Comparison of ENCODE assay signal across 17 cellular contexts in genomic region chr16:23088018-23088417, GRCh38.
DNase-seq lines count a peak whose midpoint lies in the region; ATAC-seq, FAIRE-seq and TF ChIP-seq lines count a peak whose summit lies in the region.
"Had no signal": no experiment of that assay in that cellular context is flagged by ENCODE, and none has a peak within 500 bp of the region (broad histone marks: within the 10 kb centered on the region; RNA-seq: fewer than 3 reads in every experiment).

No MANE protein-coding gene starts in this region.

- no peaks in the 10 kb centered on the region for H3K27me3 ChIP-seq in HepG2 (ENCODE audit: control insufficient read depth in 1 of 2, insufficient read depth in 2 of 2, low read length in 2 of 2)
- no peaks in the 10 kb centered on the region for H3K27me3 ChIP-seq in right lobe of liver
- no peaks in the 10 kb centered on the region for H3K27me3 ChIP-seq in psoas muscle (ENCODE audit: insufficient read depth in 3 of 3, low read length in 2 of 3)
- no peaks in the 10 kb centered on the region for H3K27me3 ChIP-seq in aorta (ENCODE audit: control insufficient read depth in 1 of 2, insufficient read depth in 2 of 2, low read length in 1 of 2)
- no peaks in the 10 kb centered on the region for H3K27me3 ChIP-seq in foreskin keratinocyte
- H3K27me3 ChIP-seq: BLaER1 treated with 17β-estradiol and CSF1 and Interleukin-3, amounts not matched to agents 10 nM and 100 nM had no signal

- H3K9ac ChIP-seq in HepG2 (ENCODE audit: insufficient read depth, low read depth, low read length), result no peak overlapping the region
- H3K9ac ChIP-seq: BLaER1 treated with 17β-estradiol and CSF1 and Interleukin-3, amounts not matched to agents 10 nM and 100 nM had no signal

- in situ Hi-C loops in HepG2 (cut with HindIII; ENCODE audit: extremely low pct_ligation_motif_present, low pct_unique_long_range_greater_than_20kb), result loop anchor here (10.0 kb wide), 1 partner anchor 57 kb away; the partner anchor contains the start of gene USP31

- no peak for TF ChIP-seq RAD21 in HepG2 (CRISPR knock-in tag; IDR thresholded peaks at IDR 0.05)

- no TSS peak for BruUV-seq in HepG2 (replicated peaks; lab: Mats Ljungman, UMichigan)

- H3K36me3 ChIP-seq in HepG2 (replicated peaks in 1 of 2; ENCODE audit: control insufficient read depth in 1 of 2, insufficient read depth in 2 of 2, low read length in 2 of 2) (peaks cover 29 to 75% of the 10 kb centered on the region in 2 experiments), right lobe of liver (peaks cover 0 to 6% (median 3%) of the 10 kb centered on the region in 4 donors), psoas muscle (ENCODE audit: insufficient read depth in 1 of 2, low read depth in 1 of 2) (peaks cover 4 to 54% of the 10 kb centered on the region in 2 donors), aorta (ENCODE audit: control insufficient read depth in 1 of 2, insufficient read depth in 2 of 2, low read length in 1 of 2) (peaks cover 0 to 2% of the 10 kb centered on the region in 2 donors)

- H3K27ac ChIP-seq in HepG2 (ENCODE audit: extremely low read length, insufficient read depth, low read length) (no peak overlapping the region), right lobe of liver (no peak overlapping the region), psoas muscle (no peak overlapping the region), aorta (ENCODE audit: low read depth in 1 of 2, low read length in 2 of 2) (no peak overlapping the region), foreskin keratinocyte (no peak overlapping the region)
- H3K27ac ChIP-seq: BLaER1 treated with 17β-estradiol and CSF1 and Interleukin-3, amounts not matched to agents 10 nM and 100 nM had no signal

- CTCF ChIA-PET in HepG2 (lab: Yijun Ruan, JAX; ENCODE audit: low intra/inter-chr PET ratio, low total read pairs), result no interaction called here

- no peak for DNase-seq in HepG2 (ENCODE audit: low spot score)
- no peak for DNase-seq in right lobe of liver
- peak; percentile 58 for DNase-seq in left ventricle myocardium superior
- DNase-seq in psoas muscle, result no peak
- no peak for DNase-seq in aorta
- DNase-seq in cerebellum (ENCODE audit: low spot score), result no peak
- no peak for DNase-seq in foreskin keratinocyte
- DNase-seq: ACHN; CD4-positive, alpha-beta T cell; DMS79; GOT3 had no signal

- POLR2A ChIA-PET in HepG2 (lab: Yijun Ruan, JAX), result interaction anchor here (1.2 kb wide), 1 partner anchor 17 kb away, joined by 3 read pairs; no protein-coding TSS in a partner anchor

- peaks cover 11% of the 10 kb centered on the region for H3K79me2 ChIP-seq in HepG2 (ENCODE audit: insufficient read depth, low read length)

- FAIRE-seq in HepG2 (lab: Jason Lieb, UNC), result no peak
- FAIRE-seq: GM12878, GM18507, HTR-8/SVneo had no signal

- H2AFZ ChIP-seq in HepG2 (ENCODE audit: low read length), result no peak overlapping the region

- H3K4me2 ChIP-seq in HepG2 (ENCODE audit: low read depth, low read length), result no peak overlapping the region
- H3K4me2 ChIP-seq: BLaER1 treated with 17β-estradiol and CSF1 and Interleukin-3, amounts not matched to agents 10 nM and 100 nM had no signal

- no peak for TF ChIP-seq POLR2A in HepG2 (IDR thresholded peaks at IDR 0.05; ENCODE audit: insufficient read depth in 1 of 2, low read depth in 2 of 2, low read length in 2 of 2)
- no peak for TF ChIP-seq POLR2A in right lobe of liver (IDR thresholded peaks at IDR 0.05)

- TF ChIP-seq EP300 in HepG2 (IDR thresholded peaks at IDR 0.05; ENCODE audit: low read depth in 2 of 2, low read length in 2 of 2) (no peak), HepG2 (CRISPR knock-in tag; IDR thresholded peaks at IDR 0.05; ENCODE audit: borderline replicate concordance) (no peak)

- ATAC-seq in HepG2 (no peak; the same call in 2 of the 3 replicates), right lobe of liver (no peak), left ventricle myocardium superior (peak; percentile 97), psoas muscle (peak; percentile 74 to 88 (median 86)), aorta (ENCODE audit: low FRiP score) (peak; percentile 60), GM19023 (IDR thresholded peaks at IDR 0.05; ENCODE audit: unreplicated experiment) (no peak), foreskin keratinocyte (no peak)
- ATAC-seq: GM12878 had no signal

- no peak overlapping the region for H3K4me3 ChIP-seq in HepG2 (replicated peaks in 1 of 3; ENCODE audit: insufficient read depth in 1 of 3, low read depth in 2 of 3, low read length in 3 of 3)
- no peak overlapping the region for H3K4me3 ChIP-seq in right lobe of liver
- H3K4me3 ChIP-seq in psoas muscle, result no peak overlapping the region
- no peak overlapping the region for H3K4me3 ChIP-seq in aorta (ENCODE audit: low read length in 2 of 2)
- H3K4me3 ChIP-seq: BLaER1 treated with 17β-estradiol and CSF1 and Interleukin-3, amounts not matched to agents 10 nM and 100 nM; GM12878; HAP-1 had no signal

- no peaks in the 10 kb centered on the region for H4K20me1 ChIP-seq in HepG2 (ENCODE audit: insufficient read depth, low read length)
- H4K20me1 ChIP-seq: BLaER1 treated with 17β-estradiol and CSF1 and Interleukin-3, amounts not matched to agents 10 nM and 100 nM had no signal

- peaks cover 22% of the 10 kb centered on the region for H3K4me1 ChIP-seq in HepG2 (ENCODE audit: insufficient read depth, low read length)
- H3K4me1 ChIP-seq in right lobe of liver, result peaks cover 0 to 25% (median 3%) of the 10 kb centered on the region in 4 donors
- peaks cover 8% of the 10 kb centered on the region for H3K4me1 ChIP-seq in psoas muscle
- H3K4me1 ChIP-seq in aorta (ENCODE audit: control insufficient read depth in 1 of 2, insufficient read depth in 2 of 2, low read length in 2 of 2), result no peaks in the 10 kb centered on the region
- H3K4me1 ChIP-seq in foreskin keratinocyte, result peaks cover 5% of the 10 kb centered on the region
- H3K4me1 ChIP-seq: BLaER1 treated with 17β-estradiol and CSF1 and Interleukin-3, amounts not matched to agents 10 nM and 100 nM; HAP-1 had no signal

- intact Hi-C loops in HepG2 (cut with micrococcal nuclease; ENCODE audit: unreplicated experiment) (loop anchor here (10.0 kb wide), 1 partner anchor 347 kb away; no protein-coding TSS in a partner anchor), right lobe of liver (cut with DNase I) (no loop called here), left ventricle myocardium superior (cut with micrococcal nuclease) (loop anchor here (10.0 kb wide), 1 partner anchor 57 kb away; the partner anchor contains the start of gene USP31), psoas muscle (cut with DNase I) (loop anchor here in 1 of 2 donors (10.0 kb wide), 1 partner anchor 347 kb away; no protein-coding TSS in a partner anchor), aorta (cut with DNase I) (no loop called here)

- whole genome bisulfite sequencing in HepG2 (ENCODE audit: low lambda C conversion rate), result 94% methylated on average over 4 of the region's 4 CpGs
- 85% methylated on average over 3 of the region's 4 CpGs for WGBS in right lobe of liver (ENCODE audit: insufficient coverage, low coverage, low lambda C conversion rate, missing lambda C conversion rate)
- WGBS in psoas muscle, 3 donors, result 24 to 36% (median 28%) methylated on average over 4 of the region's 4 CpGs
- 12 to 22% methylated on average over 4 of the region's 4 CpGs for WGBS in aorta, 2 donors

- TF ChIP-seq CTCF in HepG2 (CRISPR knock-in tag; IDR thresholded peaks at IDR 0.05), result no peak
- no peak for TF ChIP-seq CTCF in right lobe of liver (IDR thresholded peaks at IDR 0.05)
- no peak for TF ChIP-seq CTCF in psoas muscle (IDR thresholded peaks at IDR 0.05)
- TF ChIP-seq CTCF in foreskin keratinocyte (conservative IDR thresholded peaks at IDR 0.05), result no peak

- H3K9me3 ChIP-seq in HepG2 (ENCODE audit: low read length) (no peaks in the 10 kb centered on the region), right lobe of liver (no peaks in the 10 kb centered on the region), psoas muscle (no peaks in the 10 kb centered on the region), aorta (ENCODE audit: control insufficient read depth, low read length) (no peaks in the 10 kb centered on the region)
- H3K9me3 ChIP-seq: BLaER1 treated with 17β-estradiol and CSF1 and Interleukin-3, amounts not matched to agents 10 nM and 100 nM; HAP-1 had no signal

TF ChIP-seq in HepG2, 621 proteins besides CTCF, POLR2A, EP300 and RAD21:
- TF ChIP-seq ZNF766 (CRISPR knock-in tag; IDR thresholded peaks at IDR 0.05; ENCODE audit: borderline replicate concordance) (no peak), AKAP8 (CRISPR knock-in tag; IDR thresholded peaks at IDR 0.05) (no peak), RBM22 (optimal IDR thresholded peaks at IDR 0.05; ENCODE audit: low read length) (peak; percentile 27)

Comparison
In these comparisons a context has a peak if more than half of its experiments do, and no peak if none do; other contexts are left out.
1. intact Hi-C loops: an anchor here in HepG2 (10.0 kb wide) and left ventricle myocardium superior (10.0 kb wide); none called in right lobe of liver and aorta.
2. ATAC-seq: peak in left ventricle myocardium superior (single experiment), psoas muscle (4 of 4) and aorta (single experiment); none in HepG2 (single experiment), right lobe of liver (0 of 4), GM19023 (single experiment) and foreskin keratinocyte (single experiment).